ENCODE assay signal across 1 cellular context in the genomic region with DNA sequence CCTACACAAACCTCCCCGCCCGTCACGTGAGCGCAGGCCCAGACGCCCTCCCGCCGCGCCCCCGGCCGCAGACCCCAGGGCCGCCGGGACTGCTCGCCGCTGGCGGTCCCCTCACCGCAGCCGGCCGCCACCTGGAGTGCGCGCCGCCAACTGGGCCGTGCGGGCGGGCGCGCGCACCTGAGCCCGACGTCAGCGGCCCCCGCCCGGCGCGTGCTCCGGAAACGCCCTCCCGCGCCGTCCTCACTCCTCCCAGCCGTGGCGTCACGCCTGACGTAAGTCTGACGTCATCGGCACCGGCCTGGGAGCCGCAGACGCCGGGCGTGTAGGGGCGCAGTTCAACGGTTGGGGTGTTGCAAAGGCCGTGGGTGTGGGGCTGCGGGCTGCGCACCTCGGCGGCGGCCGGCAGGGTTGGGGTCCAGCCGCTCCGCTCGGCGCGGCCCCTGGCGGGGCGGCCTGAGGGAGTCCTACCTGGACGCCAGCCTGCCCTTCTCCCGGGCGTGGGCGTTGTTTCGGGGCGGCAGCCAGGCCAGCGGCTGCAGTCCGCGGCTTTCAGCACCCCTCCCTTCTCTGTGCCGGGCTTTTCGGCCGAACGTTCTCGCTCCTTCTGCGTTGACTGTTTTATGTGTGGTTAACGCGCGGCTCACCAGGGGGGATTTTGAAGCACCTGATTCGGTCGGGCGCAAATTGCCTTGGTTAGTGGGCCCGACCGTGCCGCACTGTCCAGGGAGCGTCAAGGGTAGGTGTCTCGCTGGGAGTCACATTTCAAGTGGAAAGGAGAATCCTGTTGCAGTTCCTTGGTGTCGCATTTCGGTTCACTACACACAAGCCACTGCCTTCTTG.
TF ChIP-seq lines count a peak whose summit lies in the region.

Gene JOSD1, minus strand, starts transcription at position 155 of the 840 bp plus-strand sequence. CDS start 956 bp downstream, outside the sequence.

TF ChIP-seq in HEK293, 187 proteins besides CTCF, POLR2A, EP300 and RAD21 (continued from another document and continues in another):
- TF ChIP-seq, protein P1, sequence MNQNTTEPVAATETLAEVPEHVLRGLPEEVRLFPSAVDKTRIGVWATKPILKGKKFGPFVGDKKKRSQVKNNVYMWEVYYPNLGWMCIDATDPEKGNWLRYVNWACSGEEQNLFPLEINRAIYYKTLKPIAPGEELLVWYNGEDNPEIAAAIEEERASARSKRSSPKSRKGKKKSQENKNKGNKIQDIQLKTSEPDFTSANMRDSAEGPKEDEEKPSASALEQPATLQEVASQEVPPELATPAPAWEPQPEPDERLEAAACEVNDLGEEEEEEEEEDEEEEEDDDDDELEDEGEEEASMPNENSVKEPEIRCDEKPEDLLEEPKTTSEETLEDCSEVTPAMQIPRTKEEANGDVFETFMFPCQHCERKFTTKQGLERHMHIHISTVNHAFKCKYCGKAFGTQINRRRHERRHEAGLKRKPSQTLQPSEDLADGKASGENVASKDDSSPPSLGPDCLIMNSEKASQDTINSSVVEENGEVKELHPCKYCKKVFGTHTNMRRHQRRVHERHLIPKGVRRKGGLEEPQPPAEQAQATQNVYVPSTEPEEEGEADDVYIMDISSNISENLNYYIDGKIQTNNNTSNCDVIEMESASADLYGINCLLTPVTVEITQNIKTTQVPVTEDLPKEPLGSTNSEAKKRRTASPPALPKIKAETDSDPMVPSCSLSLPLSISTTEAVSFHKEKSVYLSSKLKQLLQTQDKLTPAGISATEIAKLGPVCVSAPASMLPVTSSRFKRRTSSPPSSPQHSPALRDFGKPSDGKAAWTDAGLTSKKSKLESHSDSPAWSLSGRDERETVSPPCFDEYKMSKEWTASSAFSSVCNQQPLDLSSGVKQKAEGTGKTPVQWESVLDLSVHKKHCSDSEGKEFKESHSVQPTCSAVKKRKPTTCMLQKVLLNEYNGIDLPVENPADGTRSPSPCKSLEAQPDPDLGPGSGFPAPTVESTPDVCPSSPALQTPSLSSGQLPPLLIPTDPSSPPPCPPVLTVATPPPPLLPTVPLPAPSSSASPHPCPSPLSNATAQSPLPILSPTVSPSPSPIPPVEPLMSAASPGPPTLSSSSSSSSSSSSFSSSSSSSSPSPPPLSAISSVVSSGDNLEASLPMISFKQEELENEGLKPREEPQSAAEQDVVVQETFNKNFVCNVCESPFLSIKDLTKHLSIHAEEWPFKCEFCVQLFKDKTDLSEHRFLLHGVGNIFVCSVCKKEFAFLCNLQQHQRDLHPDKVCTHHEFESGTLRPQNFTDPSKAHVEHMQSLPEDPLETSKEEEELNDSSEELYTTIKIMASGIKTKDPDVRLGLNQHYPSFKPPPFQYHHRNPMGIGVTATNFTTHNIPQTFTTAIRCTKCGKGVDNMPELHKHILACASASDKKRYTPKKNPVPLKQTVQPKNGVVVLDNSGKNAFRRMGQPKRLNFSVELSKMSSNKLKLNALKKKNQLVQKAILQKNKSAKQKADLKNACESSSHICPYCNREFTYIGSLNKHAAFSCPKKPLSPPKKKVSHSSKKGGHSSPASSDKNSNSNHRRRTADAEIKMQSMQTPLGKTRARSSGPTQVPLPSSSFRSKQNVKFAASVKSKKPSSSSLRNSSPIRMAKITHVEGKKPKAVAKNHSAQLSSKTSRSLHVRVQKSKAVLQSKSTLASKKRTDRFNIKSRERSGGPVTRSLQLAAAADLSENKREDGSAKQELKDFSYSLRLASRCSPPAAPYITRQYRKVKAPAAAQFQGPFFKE (tag by site-specific recombination; IDR thresholded peaks at IDR 0.05; ENCODE audit: borderline replicate concordance), result no peak
- TF ChIP-seq, protein P2, sequence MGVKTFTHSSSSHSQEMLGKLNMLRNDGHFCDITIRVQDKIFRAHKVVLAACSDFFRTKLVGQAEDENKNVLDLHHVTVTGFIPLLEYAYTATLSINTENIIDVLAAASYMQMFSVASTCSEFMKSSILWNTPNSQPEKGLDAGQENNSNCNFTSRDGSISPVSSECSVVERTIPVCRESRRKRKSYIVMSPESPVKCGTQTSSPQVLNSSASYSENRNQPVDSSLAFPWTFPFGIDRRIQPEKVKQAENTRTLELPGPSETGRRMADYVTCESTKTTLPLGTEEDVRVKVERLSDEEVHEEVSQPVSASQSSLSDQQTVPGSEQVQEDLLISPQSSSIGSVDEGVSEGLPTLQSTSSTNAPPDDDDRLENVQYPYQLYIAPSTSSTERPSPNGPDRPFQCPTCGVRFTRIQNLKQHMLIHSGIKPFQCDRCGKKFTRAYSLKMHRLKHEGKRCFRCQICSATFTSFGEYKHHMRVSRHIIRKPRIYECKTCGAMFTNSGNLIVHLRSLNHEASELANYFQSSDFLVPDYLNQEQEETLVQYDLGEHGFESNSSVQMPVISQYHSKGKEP (tag by site-specific recombination; IDR thresholded peaks at IDR 0.05), result peak; percentile 46
- no peak for TF ChIP-seq ZNF558 (tag by site-specific recombination; IDR thresholded peaks at IDR 0.05)
- peak; percentile 52 for TF ChIP-seq ZNF398 (tag by site-specific recombination; IDR thresholded peaks at IDR 0.05)
- TF ChIP-seq GLIS2 (tag by site-specific recombination; IDR thresholded peaks at IDR 0.05), result peak; percentile 80
- TF ChIP-seq GLI2 (tag by site-specific recombination; IDR thresholded peaks at IDR 0.05; ENCODE audit: borderline replicate concordance, low read depth), result 0 out of 2 replicates have a peak, but pooled peaks have one; percentile 7
- peak; percentile 79 for TF ChIP-seq ZNF341 (tag by site-specific recombination; IDR thresholded peaks at IDR 0.05; ENCODE audit: low read depth)
- TF ChIP-seq ZNF114 (tag by site-specific recombination; IDR thresholded peaks at IDR 0.05), result no peak
- peak; percentile 84 for TF ChIP-seq ZBTB17 (tag by site-specific recombination; IDR thresholded peaks at IDR 0.05)
- no peak for TF ChIP-seq ZNF513 (tag by site-specific recombination; IDR thresholded peaks at IDR 0.05)
- no peak for TF ChIP-seq BCL6B (tag by site-specific recombination; IDR thresholded peaks at IDR 0.05)
- TF ChIP-seq ZNF555 (tag by site-specific recombination; conservative IDR thresholded peaks at IDR 0.05), result no peak
- no peak for TF ChIP-seq ZNF211 (tag by site-specific recombination; IDR thresholded peaks at IDR 0.05; ENCODE audit: low read depth)
- no peak for TF ChIP-seq ZNF175 (tag by site-specific recombination; IDR thresholded peaks at IDR 0.05)
- TF ChIP-seq ZNF501 (tag by site-specific recombination; IDR thresholded peaks at IDR 0.05), result peak; percentile 90
- no peak for TF ChIP-seq ZNF266 (tag by site-specific recombination; IDR thresholded peaks at IDR 0.05; ENCODE audit: low read depth)
- peak; percentile 10; the same call in 1 of the 2 replicates for TF ChIP-seq ZNF585B (tag by site-specific recombination; IDR thresholded peaks at IDR 0.05)
- no peak for TF ChIP-seq PRDM1 (tag by site-specific recombination; IDR thresholded peaks at IDR 0.05)
- 0 out of 2 replicates have a peak, but pooled peaks have one; percentile 74 for TF ChIP-seq SALL2 (tag by site-specific recombination; IDR thresholded peaks at IDR 0.05; ENCODE audit: borderline replicate concordance)
- no peak for TF ChIP-seq ZNF202 (tag by site-specific recombination; IDR thresholded peaks at IDR 0.05; ENCODE audit: borderline replicate concordance)
- TF ChIP-seq HOXD13 (CRISPR knock-in tag; IDR thresholded peaks at IDR 0.05; ENCODE audit: borderline replicate concordance), result no peak
- no peak for TF ChIP-seq ZNF747 (tag by site-specific recombination; IDR thresholded peaks at IDR 0.05)
- TF ChIP-seq, protein P3, sequence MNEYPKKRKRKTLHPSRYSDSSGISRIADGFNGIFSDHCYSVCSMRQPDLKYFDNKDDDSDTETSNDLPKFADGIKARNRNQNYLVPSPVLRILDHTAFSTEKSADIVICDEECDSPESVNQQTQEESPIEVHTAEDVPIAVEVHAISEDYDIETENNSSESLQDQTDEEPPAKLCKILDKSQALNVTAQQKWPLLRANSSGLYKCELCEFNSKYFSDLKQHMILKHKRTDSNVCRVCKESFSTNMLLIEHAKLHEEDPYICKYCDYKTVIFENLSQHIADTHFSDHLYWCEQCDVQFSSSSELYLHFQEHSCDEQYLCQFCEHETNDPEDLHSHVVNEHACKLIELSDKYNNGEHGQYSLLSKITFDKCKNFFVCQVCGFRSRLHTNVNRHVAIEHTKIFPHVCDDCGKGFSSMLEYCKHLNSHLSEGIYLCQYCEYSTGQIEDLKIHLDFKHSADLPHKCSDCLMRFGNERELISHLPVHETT (tag by site-specific recombination; IDR thresholded peaks at IDR 0.05), result peak; percentile 88
- no peak; the same call in 1 of the 2 replicates for TF ChIP-seq ZNF184 (tag by site-specific recombination; IDR thresholded peaks at IDR 0.05)
- TF ChIP-seq ZNF146 (tag by site-specific recombination; IDR thresholded peaks at IDR 0.05), result no peak
- TF ChIP-seq ZNF140 (tag by site-specific recombination; IDR thresholded peaks at IDR 0.05), result no peak
- no peak for TF ChIP-seq ZNF138 (tag by site-specific recombination; IDR thresholded peaks at IDR 0.05; ENCODE audit: borderline replicate concordance)
- 0 out of 2 replicates have a peak, but pooled peaks have one; percentile 53 for TF ChIP-seq ZNF777 (tag by site-specific recombination; IDR thresholded peaks at IDR 0.05; ENCODE audit: borderline replicate concordance)
- TF ChIP-seq KLF16 (tag by site-specific recombination; IDR thresholded peaks at IDR 0.05), result peak; percentile 74
- peak; percentile 66 for TF ChIP-seq PRDM4 (tag by site-specific recombination; IDR thresholded peaks at IDR 0.05)
- TF ChIP-seq ZNF658 (tag by site-specific recombination; IDR thresholded peaks at IDR 0.05), result no peak
- TF ChIP-seq ZNF473 (tag by site-specific recombination; IDR thresholded peaks at IDR 0.05), result no peak
- no peak for TF ChIP-seq ZNF214 (tag by site-specific recombination; IDR thresholded peaks at IDR 0.05; ENCODE audit: borderline replicate concordance)
- TF ChIP-seq ZNF791 (tag by site-specific recombination; IDR thresholded peaks at IDR 0.05), result no peak
- no peak for TF ChIP-seq ZNF132 (tag by site-specific recombination; IDR thresholded peaks at IDR 0.05; ENCODE audit: borderline replicate concordance)
- TF ChIP-seq ZNF366 (tag by site-specific recombination; conservative IDR thresholded peaks at IDR 0.05), result peak; percentile 50; the same call in 1 of the 2 replicates
- peak; percentile 72; the same call in 1 of the 2 replicates for TF ChIP-seq ZSCAN16 (tag by site-specific recombination; IDR thresholded peaks at IDR 0.05)
- no peak for TF ChIP-seq ZNF274 (IDR thresholded peaks at IDR 0.05; ENCODE audit: low read length)
- TF ChIP-seq ZNF274 (tag by site-specific recombination; IDR thresholded peaks at IDR 0.05; ENCODE audit: borderline replicate concordance), result no peak
- TF ChIP-seq KLF9 (tag by site-specific recombination; IDR thresholded peaks at IDR 0.05; ENCODE audit: low read depth), result peak; percentile 69
